In genomic region chr4:85639946-85640345, GRCh38 we compare ENCODE assay signal across 10 cellular contexts.
"Had no signal": no experiment of that assay in that cellular context is flagged by ENCODE, and none has a peak within 500 bp of the region (broad histone marks: within the 10 kb centered on the region; RNA-seq: fewer than 3 reads in every experiment).

No MANE protein-coding gene starts in this region.

- H3K4me3 Mint-ChIP-seq: HFFc6 had no signal

- DNase-seq: GM23248, GOT3, H7, HFFc6, KG1 had no signal

- H3K4me1 ChIP-seq: HAP-1 had no signal

- FAIRE-seq: HepG2 had no signal

- H3K9me3 Mint-ChIP-seq: HFFc6, IgD-negative memory B cell had no signal

- H3K9me3 ChIP-seq: HAP-1 had no signal

- H3K36me3 ChIP-seq: HAP-1 had no signal

- H3K9ac ChIP-seq: GM23248 had no signal

- ATAC-seq: HCT116, HepG2 had no signal

- H3K27ac Mint-ChIP-seq: HFFc6, IgD-negative memory B cell had no signal

- H3K4me3 ChIP-seq: GM23248, HAP-1 had no signal

- H3K27ac ChIP-seq: GM23248, HL-60 had no signal

- H3K27me3 Mint-ChIP-seq: IgD-negative memory B cell had no signal

- H2AFZ ChIP-seq: GM23248 had no signal
